In the genomic region with DNA sequence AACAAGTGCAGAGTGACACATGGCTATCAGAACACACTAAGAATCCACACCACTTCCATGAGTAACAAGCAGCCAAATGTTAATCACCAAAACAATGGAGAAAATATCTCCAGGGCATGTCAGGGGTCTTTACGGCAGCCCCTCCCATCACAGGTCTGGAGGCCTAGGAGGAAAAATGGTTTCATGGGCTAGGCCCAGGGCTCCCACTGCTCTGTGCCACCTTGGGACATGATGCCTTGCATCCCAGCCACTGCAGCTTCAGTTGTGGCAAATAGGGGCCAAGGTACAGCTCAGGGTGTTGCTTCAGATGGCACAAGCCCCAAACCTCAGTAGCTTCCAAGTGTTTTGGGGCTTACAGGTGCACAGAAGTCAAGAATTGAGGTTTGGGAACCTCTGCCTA, we compare ENCODE assay signal across 28 cellular contexts.
"Had no signal": no experiment of that assay in that cellular context is flagged by ENCODE, and none has a peak within 500 bp of the region (broad histone marks: within the 10 kb centered on the region; RNA-seq: fewer than 3 reads in every experiment).

No MANE protein-coding gene starts in this region.

- H3K9me3 ChIP-seq: ascending aorta had no signal

- H3K4me3 ChIP-seq: ascending aorta, cardiac muscle cell had no signal

- FAIRE-seq: TTC549 had no signal

- H3K4me1 ChIP-seq: ascending aorta had no signal

- H3K36me3 ChIP-seq: ascending aorta, cardiac muscle cell had no signal

- H3K27me3 ChIP-seq: ascending aorta, cardiac muscle cell had no signal

- H3K27ac ChIP-seq: ascending aorta, cardiac muscle cell, VCaP had no signal

- DNase-seq: activated B cell treated with CpG ODN at 0.5 μM for 24 hours; activated CD4-positive, alpha-beta memory T cell treated with anti-CD3 and anti-CD28 coated beads for 36 hours; activated CD4-positive, alpha-beta T cell treated with anti-CD3 and anti-CD28 coated beads for 4 hours; activated CD4-positive, alpha-beta T cell treated with anti-CD3 and anti-CD28 coated beads, Interleukin-2, amount 10 ng/mL, durations not matched to agents 24 days and 14 days; activated CD4-positive, alpha-beta T cell treated with anti-CD3 and anti-CD28 coated beads, Interleukin-2, amount 50 U/mL, for 1 hour; activated CD4-positive, alpha-beta T cell treated with anti-CD3 and anti-CD28 coated beads, Interleukin-2, amount 50 U/mL, for 4 hours; activated CD4-positive, CD25-positive, alpha-beta regulatory T cell treated with anti-CD3 and anti-CD28 coated beads, Interleukin-2, amount 50 U/mL, for 72 hours; activated CD8-positive, alpha-beta memory T cell treated with anti-CD3 and anti-CD28 coated beads, Interleukin-2, amount 50 U/mL, for 4 hours; activated CD8-positive, alpha-beta T cell treated with anti-CD3 and anti-CD28 coated beads for 36 hours; activated effector memory CD4-positive, alpha-beta T cell treated with Interleukin-2 at 50 U/mL for 16 hours; activated gamma-delta T cell; activated naive CD4-positive, alpha-beta T cell treated with anti-CD3 and anti-CD28 coated beads, Interleukin-2, amount 10 ng/mL, durations not matched to agents 7 days and 5 days; activated naive CD4-positive, alpha-beta T cell treated with Interleukin-2 at 50 U/mL for 16 hours; activated naive CD8-positive, alpha-beta T cell treated with anti-CD3 and anti-CD28 coated beads, Interleukin-2, amount 10 ng/mL, durations not matched to agents 7 days and 5 days; activated naive CD8-positive, alpha-beta T cell treated with anti-CD3 and anti-CD28 coated beads, Interleukin-2, amount 50 U/mL, for 24 hours; activated T-cell treated with anti-CD3 and anti-CD28 coated beads for 4 hours; activated T-cell treated with anti-CD3 and anti-CD28 coated beads, Interleukin-2, amount 50 U/mL, for 24 hours; activated T-cell treated with anti-CD3 and anti-CD28 coated beads, Interleukin-2, amount 50 U/mL, for 48 hours; amygdala; anterior cingulate cortex; caudate nucleus; cerebellar nuclear complex; T-helper 2 cell; T-helper 9 cell had no signal
